In the genomic region with DNA sequence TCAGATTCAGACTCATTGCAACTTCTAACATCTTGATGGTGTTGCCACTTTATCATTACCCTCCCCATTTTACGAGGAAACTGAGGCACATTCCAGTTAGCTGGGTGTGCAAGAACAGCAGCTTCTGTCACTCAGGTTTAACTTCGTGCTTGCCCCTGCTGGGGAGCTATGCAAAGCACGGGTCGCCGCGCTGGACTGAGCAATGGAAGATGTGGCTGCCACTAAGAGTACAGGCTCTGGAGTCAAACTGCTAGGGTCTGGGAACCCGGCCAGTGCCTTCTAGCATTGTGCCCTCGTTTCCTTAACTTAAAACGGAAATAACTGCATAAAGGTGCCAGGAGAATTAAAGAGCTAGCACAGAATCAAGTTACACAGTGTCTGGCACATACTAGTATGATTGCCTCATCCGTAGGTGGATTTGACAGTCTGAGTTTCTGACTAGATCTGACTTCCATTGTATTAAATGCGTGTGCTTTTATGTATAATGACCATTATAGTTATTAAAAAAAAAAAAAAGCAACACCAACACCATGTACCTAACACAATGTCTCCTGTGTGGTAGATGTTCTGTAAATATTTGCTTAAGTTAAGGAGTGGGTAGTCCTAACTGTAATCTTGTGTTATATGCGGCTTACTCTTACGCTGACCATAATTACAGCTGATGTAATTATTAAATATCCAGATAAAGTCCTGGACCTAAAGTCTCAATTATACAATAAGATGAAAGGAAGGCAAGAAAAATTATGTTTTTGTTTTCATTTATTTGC, we compare ENCODE assay signal across 8 cellular contexts. TPM values are rescaled to one million over a fixed set of nuclear protein-coding genes. Genes with fewer than 3 reads are reported as not detected.
DNase-seq lines count a peak whose midpoint lies in the region; ATAC-seq and TF ChIP-seq lines count a peak whose summit lies in the region.

No MANE protein-coding gene starts in this region.

- peak overlapping the region; percentile 53 for H3K4me3 ChIP-seq in lower leg skin (ENCODE audit: low read depth, poor library complexity, severe bottlenecking)

- peak overlapping the region; percentile 87 for H3K4me3 Mint-ChIP-seq in activated B cell treated with CpG ODN at 0.5 μM for 24 hours
- H3K4me3 Mint-ChIP-seq in dendritic cell treated with granulocyte-macrophage colony-stimulating factor and Interleukin-4, amounts not matched to agents 40 ng/mL and 50 ng/mL, for 4 days, result peak overlapping the region; percentile 80

- POLR2A ChIA-PET in activated B cell treated with CpG ODN at 0.5 μM for 24 hours (lab: Charles Lee), result interaction anchor here (0.5 to 2.0 kb wide), 5 partner anchors 28 to 1584 kb away, joined by 3 to 8 read pairs (median 7); no protein-coding TSS in a partner anchor

- H3K4me1 Mint-ChIP-seq in activated B cell treated with CpG ODN at 0.5 μM for 24 hours, result peaks cover 25% of the 10 kb centered on the region
- H3K4me1 Mint-ChIP-seq in dendritic cell treated with granulocyte-macrophage colony-stimulating factor and Interleukin-4, amounts not matched to agents 40 ng/mL and 50 ng/mL, for 4 days (ENCODE audit: low read depth), result peaks cover 45% of the 10 kb centered on the region

- H3K27ac Mint-ChIP-seq in activated B cell treated with CpG ODN at 0.5 μM for 24 hours, result peak overlapping the region; percentile 93
- H3K27ac Mint-ChIP-seq in dendritic cell treated with granulocyte-macrophage colony-stimulating factor and Interleukin-4, amounts not matched to agents 40 ng/mL and 50 ng/mL, for 4 days, result peak overlapping the region; percentile 95

- H3K9me3 Mint-ChIP-seq in activated B cell treated with CpG ODN at 0.5 μM for 24 hours, result peaks cover 7% of the 10 kb centered on the region
- no peaks in the 10 kb centered on the region for H3K9me3 Mint-ChIP-seq in dendritic cell treated with granulocyte-macrophage colony-stimulating factor and Interleukin-4, amounts not matched to agents 40 ng/mL and 50 ng/mL, for 4 days

- no peaks in the 10 kb centered on the region for H3K27me3 Mint-ChIP-seq in activated B cell treated with CpG ODN at 0.5 μM for 24 hours
- H3K27me3 Mint-ChIP-seq in dendritic cell treated with granulocyte-macrophage colony-stimulating factor and Interleukin-4, amounts not matched to agents 40 ng/mL and 50 ng/mL, for 4 days, result peaks cover 3% of the 10 kb centered on the region

- intact Hi-C loops in activated B cell treated with CpG ODN at 0.5 μM for 24 hours (cut with micrococcal nuclease) (loop anchor here (2.0 to 5.0 kb wide), 7 partner anchors 27 to 1353 kb away; a partner anchor contains a TSS), lower leg skin (cut with DNase I; ENCODE audit: low total_unique reads) (no loop called here)
- intact Hi-C loops in dendritic cell treated with granulocyte-macrophage colony-stimulating factor and Interleukin-4, amounts not matched to agents 40 ng/mL and 50 ng/mL, for 4 days (cut with micrococcal nuclease), result no loop called here

- peak; percentile 17 to 30 for DNase-seq in activated CD4-positive, alpha-beta T cell treated with anti-CD3 and anti-CD28 coated beads for 24 hours (ENCODE audit: low read depth in 2 of 2)
- no peak for DNase-seq in activated CD4-positive, alpha-beta T cell treated with anti-CD3 and anti-CD28 coated beads for 1 hour
- DNase-seq in MV-4-11 (lab: John Stamatoyannopoulos, UW) (peak; percentile 28), activated B cell treated with CpG ODN at 0.5 μM for 24 hours (peak; percentile 27), lower leg skin (ENCODE audit: low spot score in 2 of 2) (peak in 1 of 2 donors; percentile 90)
- DNase-seq in stimulated activated CD8-positive, alpha-beta memory T cell treated with anti-CD3 and anti-CD28 coated beads, Interleukin-12 subunit alpha, Interleukin-12 subunit beta, amount 100 ng/mL, for 1 hour (ENCODE audit: low read depth), result peak; percentile 20

- TF ChIP-seq POLR2A in lower leg skin (IDR thresholded peaks at IDR 0.05), result no peak

- 11% methylated on average over 13 of the region's 13 CpGs for WGBS in lower leg skin, 2 donors

- peaks cover 34% of the 10 kb centered on the region for H3K36me3 Mint-ChIP-seq in activated B cell treated with CpG ODN at 0.5 μM for 24 hours (ENCODE audit: low read depth)
- peaks cover 33% of the 10 kb centered on the region for H3K36me3 Mint-ChIP-seq in dendritic cell treated with granulocyte-macrophage colony-stimulating factor and Interleukin-4, amounts not matched to agents 40 ng/mL and 50 ng/mL, for 4 days (ENCODE audit: low read depth)

- peak; percentile 58 for ATAC-seq in HG02623 (IDR thresholded peaks at IDR 0.05; ENCODE audit: unreplicated experiment)
- peak; percentile 62 for ATAC-seq in activated B cell treated with CpG ODN at 0.5 μM for 24 hours (ENCODE audit: low read depth)

- CTCF ChIA-PET in activated B cell treated with CpG ODN at 0.5 μM for 24 hours (lab: Charles Lee), result interaction anchor here (1.2 to 1.5 kb wide), 2 partner anchors 28 to 69 kb away, joined by 3 to 4 read pairs; no protein-coding TSS in a partner anchor

- TF ChIP-seq CTCF in activated B cell treated with CpG ODN at 0.5 μM for 24 hours (IDR thresholded peaks at IDR 0.05), result no peak
- TF ChIP-seq CTCF in lower leg skin (IDR thresholded peaks at IDR 0.05), result no peak

RNA-seq across cellular contexts. Expression of a gene that starts 0.8 kb away (rescaled TPM):
- total RNA-seq in activated B cell treated with CpG ODN at 0.5 μM for 24 hours (34.2 and 37.5 TPM in 2 replicates), lower leg skin (10 to 100 TPM in 1 of 4 donors, 1 to 10 TPM in 3; 6.7 to 14.1 (median 9.4) TPM)

RNA-seq across cellular contexts. Expression of a gene that starts 23.0 kb away (rescaled TPM):
- total RNA-seq in activated B cell treated with CpG ODN at 0.5 μM for 24 hours (0.11 TPM in 1 of 2 replicates, not detected in the other), lower leg skin (100 to 1,000 TPM in 1 of 4 donors, 10 to 100 TPM in 3; 47.3 to 144 (median 72.7) TPM)

RNA-seq across cellular contexts. Expression of a gene that starts 42.0 kb away (rescaled TPM):
- total RNA-seq in activated B cell treated with CpG ODN at 0.5 μM for 24 hours (2.0 and 2.5 TPM in 2 replicates), lower leg skin (10 to 100 TPM in 2 of 4 donors, 1 to 10 TPM in 2; 4.4 to 11.0 (median 8.9) TPM)

Comparison
In these comparisons a context has a peak if more than half of its experiments do, and no peak if none do; other contexts are left out.
1. RNA of a gene that starts 23.0 kb away (total RNA-seq): 47.3 to 144 TPM in lower leg skin; 0.11 TPM in activated B cell treated with CpG ODN at 0.5 μM for 24 hours; every median in the first group is over 10 times any median in the second.